30 cellular contexts compared by ENCODE assay signal in the genomic region with DNA sequence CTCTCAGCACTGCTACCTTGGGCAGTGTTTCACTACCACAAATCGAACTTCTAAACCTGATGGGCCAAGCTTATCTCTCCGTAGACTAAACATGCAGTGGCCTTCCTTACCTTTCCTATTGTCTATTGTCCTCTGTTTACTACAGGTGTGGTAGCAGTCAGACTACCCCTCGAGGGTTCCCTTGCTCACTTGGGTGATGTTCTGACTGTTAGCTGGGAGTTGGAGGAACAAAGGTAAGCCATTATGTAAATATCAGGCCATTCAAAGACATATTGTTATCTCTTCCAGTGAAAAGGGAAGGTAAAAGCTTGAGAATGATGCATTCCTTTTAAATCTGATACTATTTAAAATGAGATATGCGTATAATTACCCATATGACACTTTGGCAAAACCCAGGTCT.
"Had no signal": no experiment of that assay in that cellular context is flagged by ENCODE, and none has a peak within 500 bp of the region (broad histone marks: within the 10 kb centered on the region; RNA-seq: fewer than 3 reads in every experiment).

No MANE protein-coding gene starts in this region.

- H3K36me3 ChIP-seq: ascending aorta, breast epithelium, cardiac muscle cell, esophagus muscularis mucosa, gastrocnemius medialis, heart left ventricle had no signal

- H3K27ac ChIP-seq: ascending aorta, breast epithelium, cardiac muscle cell, coronary artery, dorsolateral prefrontal cortex, esophagus muscularis mucosa, foreskin keratinocyte, gastrocnemius medialis, heart left ventricle had no signal

- H3K4me1 ChIP-seq: ascending aorta, breast epithelium, esophagus muscularis mucosa, foreskin keratinocyte, gastrocnemius medialis, heart left ventricle had no signal

- H3K27me3 Mint-ChIP-seq: activated CD4-positive, alpha-beta memory T cell treated with anti-CD3 and anti-CD28 coated beads, Interleukin-2, amount 10 ng/mL, durations not matched to agents 7 days and 5 days; activated CD4-positive, alpha-beta T cell treated with anti-CD3 and anti-CD28 coated beads for 36 hours; activated CD4-positive, alpha-beta T cell treated with anti-CD3 and anti-CD28 coated beads, Interleukin-2, amount 10 ng/mL, durations not matched to agents 24 days and 14 days; activated naive CD4-positive, alpha-beta T cell treated with anti-CD3 and anti-CD28 coated beads, Interleukin-2, amount 10 ng/mL, durations not matched to agents 7 days and 5 days; activated naive CD8-positive, alpha-beta T cell treated with anti-CD3 and anti-CD28 coated beads, Interleukin-2, amount 10 ng/mL, durations not matched to agents 7 days and 5 days; central memory CD8-positive, alpha-beta T cell; dendritic cell treated with granulocyte-macrophage colony-stimulating factor and Interleukin-4, amounts not matched to agents 40 ng/mL and 50 ng/mL, for 4 days had no signal

- ATAC-seq: activated CD4-positive, alpha-beta T cell treated with anti-CD3 and anti-CD28 coated beads for 36 hours; activated naive CD4-positive, alpha-beta T cell treated with anti-CD3 and anti-CD28 coated beads, Interleukin-2, amount 50 U/mL, for 72 hours; activated T-cell treated with anti-CD3 and anti-CD28 coated beads, Interleukin-2, amount 50 U/mL, for 72 hours; foreskin keratinocyte; gastrocnemius medialis; heart left ventricle had no signal

- H3K4me3 Mint-ChIP-seq: activated CD4-positive, alpha-beta memory T cell treated with anti-CD3 and anti-CD28 coated beads, Interleukin-2, amount 10 ng/mL, durations not matched to agents 7 days and 5 days; activated CD4-positive, alpha-beta T cell treated with anti-CD3 and anti-CD28 coated beads for 36 hours; activated CD4-positive, alpha-beta T cell treated with anti-CD3 and anti-CD28 coated beads, Interleukin-2, amount 10 ng/mL, durations not matched to agents 24 days and 14 days; activated naive CD4-positive, alpha-beta T cell treated with anti-CD3 and anti-CD28 coated beads, Interleukin-2, amount 10 ng/mL, durations not matched to agents 7 days and 5 days; activated naive CD8-positive, alpha-beta T cell treated with anti-CD3 and anti-CD28 coated beads, Interleukin-2, amount 10 ng/mL, durations not matched to agents 7 days and 5 days; activated T-cell treated with anti-CD3 and anti-CD28 coated beads, Interleukin-2, amount 50 U/mL, for 24 hours; activated T-cell treated with anti-CD3 and anti-CD28 coated beads, Interleukin-2, amount 50 U/mL, for 72 hours; brain; central memory CD8-positive, alpha-beta T cell; dendritic cell treated with granulocyte-macrophage colony-stimulating factor and Interleukin-4, amounts not matched to agents 40 ng/mL and 50 ng/mL, for 4 days had no signal

- H3K36me3 Mint-ChIP-seq: activated naive CD4-positive, alpha-beta T cell treated with anti-CD3 and anti-CD28 coated beads, Interleukin-2, amount 10 ng/mL, durations not matched to agents 7 days and 5 days; activated naive CD8-positive, alpha-beta T cell treated with anti-CD3 and anti-CD28 coated beads, Interleukin-2, amount 10 ng/mL, durations not matched to agents 7 days and 5 days; brain had no signal

- H3K4me3 ChIP-seq: ascending aorta, breast epithelium, cardiac muscle cell, coronary artery, dorsolateral prefrontal cortex, esophagus muscularis mucosa, gastrocnemius medialis, heart left ventricle had no signal

- H3K27me3 ChIP-seq: ascending aorta, breast epithelium, dorsolateral prefrontal cortex, esophagus muscularis mucosa, foreskin keratinocyte, gastrocnemius medialis had no signal

- H3K27ac Mint-ChIP-seq: activated CD4-positive, alpha-beta memory T cell treated with anti-CD3 and anti-CD28 coated beads, Interleukin-2, amount 10 ng/mL, durations not matched to agents 7 days and 5 days; activated CD4-positive, alpha-beta T cell treated with anti-CD3 and anti-CD28 coated beads for 36 hours; activated CD4-positive, alpha-beta T cell treated with anti-CD3 and anti-CD28 coated beads, Interleukin-2, amount 10 ng/mL, durations not matched to agents 24 days and 14 days; activated naive CD4-positive, alpha-beta T cell treated with anti-CD3 and anti-CD28 coated beads, Interleukin-2, amount 10 ng/mL, durations not matched to agents 7 days and 5 days; activated naive CD4-positive, alpha-beta T cell treated with anti-CD3 and anti-CD28 coated beads, Interleukin-2, amount 50 U/mL, for 72 hours; activated naive CD8-positive, alpha-beta T cell treated with anti-CD3 and anti-CD28 coated beads, Interleukin-2, amount 10 ng/mL, durations not matched to agents 7 days and 5 days; activated T-cell treated with anti-CD3 and anti-CD28 coated beads, Interleukin-2, amount 50 U/mL, for 24 hours; activated T-cell treated with anti-CD3 and anti-CD28 coated beads, Interleukin-2, amount 50 U/mL, for 72 hours; brain; dendritic cell treated with granulocyte-macrophage colony-stimulating factor and Interleukin-4, amounts not matched to agents 40 ng/mL and 50 ng/mL, for 4 days had no signal

- H3K4me1 Mint-ChIP-seq: activated CD4-positive, alpha-beta memory T cell treated with anti-CD3 and anti-CD28 coated beads, Interleukin-2, amount 10 ng/mL, durations not matched to agents 7 days and 5 days; activated CD4-positive, alpha-beta T cell treated with anti-CD3 and anti-CD28 coated beads for 36 hours; activated CD4-positive, alpha-beta T cell treated with anti-CD3 and anti-CD28 coated beads, Interleukin-2, amount 10 ng/mL, durations not matched to agents 24 days and 14 days; activated naive CD4-positive, alpha-beta T cell treated with anti-CD3 and anti-CD28 coated beads, Interleukin-2, amount 10 ng/mL, durations not matched to agents 7 days and 5 days; activated naive CD8-positive, alpha-beta T cell treated with anti-CD3 and anti-CD28 coated beads, Interleukin-2, amount 10 ng/mL, durations not matched to agents 7 days and 5 days; central memory CD8-positive, alpha-beta T cell had no signal

- DNase-seq: activated CD4-positive, alpha-beta memory T cell treated with anti-CD3 and anti-CD28 coated beads, Interleukin-2, amount 10 ng/mL, durations not matched to agents 7 days and 5 days; activated CD4-positive, alpha-beta T cell treated with anti-CD3 and anti-CD28 coated beads for 36 hours; activated CD4-positive, alpha-beta T cell treated with anti-CD3 and anti-CD28 coated beads, Interleukin-2, amount 10 ng/mL, durations not matched to agents 24 days and 14 days; activated CD4-positive, CD25-positive, alpha-beta regulatory T cell; activated CD4-positive, CD25-positive, alpha-beta regulatory T cell treated with anti-CD3 and anti-CD28 coated beads, Interleukin-2, amount 50 U/mL, for 72 hours; activated CD8-positive, alpha-beta memory T cell treated with anti-CD3 and anti-CD28 coated beads, Interleukin-2, amount 50 U/mL, for 48 hours; activated gamma-delta T cell; activated naive CD4-positive, alpha-beta T cell; activated naive CD4-positive, alpha-beta T cell treated with anti-CD3 and anti-CD28 coated beads, Interleukin-2, amount 10 ng/mL, durations not matched to agents 7 days and 5 days; activated naive CD8-positive, alpha-beta T cell treated with anti-CD3 and anti-CD28 coated beads, Interleukin-2, amount 10 ng/mL, durations not matched to agents 7 days and 5 days; activated T-cell treated with anti-CD3 and anti-CD28 coated beads for 4 hours; activated T-cell treated with anti-CD3 and anti-CD28 coated beads, Interleukin-2, amount 50 U/mL, for 24 hours; activated T-cell treated with anti-CD3 and anti-CD28 coated beads, Interleukin-2, amount 50 U/mL, for 72 hours; dorsolateral prefrontal cortex; effector memory CD4-positive, alpha-beta T cell; erythroblast; foreskin keratinocyte; gastrocnemius medialis; glutamatergic neuron; heart left ventricle; T-helper 2 cell had no signal

- H3K9me3 ChIP-seq: ascending aorta, breast epithelium, esophagus muscularis mucosa, gastrocnemius medialis had no signal
